12 cellular contexts compared by ENCODE assay signal in the genomic region with DNA sequence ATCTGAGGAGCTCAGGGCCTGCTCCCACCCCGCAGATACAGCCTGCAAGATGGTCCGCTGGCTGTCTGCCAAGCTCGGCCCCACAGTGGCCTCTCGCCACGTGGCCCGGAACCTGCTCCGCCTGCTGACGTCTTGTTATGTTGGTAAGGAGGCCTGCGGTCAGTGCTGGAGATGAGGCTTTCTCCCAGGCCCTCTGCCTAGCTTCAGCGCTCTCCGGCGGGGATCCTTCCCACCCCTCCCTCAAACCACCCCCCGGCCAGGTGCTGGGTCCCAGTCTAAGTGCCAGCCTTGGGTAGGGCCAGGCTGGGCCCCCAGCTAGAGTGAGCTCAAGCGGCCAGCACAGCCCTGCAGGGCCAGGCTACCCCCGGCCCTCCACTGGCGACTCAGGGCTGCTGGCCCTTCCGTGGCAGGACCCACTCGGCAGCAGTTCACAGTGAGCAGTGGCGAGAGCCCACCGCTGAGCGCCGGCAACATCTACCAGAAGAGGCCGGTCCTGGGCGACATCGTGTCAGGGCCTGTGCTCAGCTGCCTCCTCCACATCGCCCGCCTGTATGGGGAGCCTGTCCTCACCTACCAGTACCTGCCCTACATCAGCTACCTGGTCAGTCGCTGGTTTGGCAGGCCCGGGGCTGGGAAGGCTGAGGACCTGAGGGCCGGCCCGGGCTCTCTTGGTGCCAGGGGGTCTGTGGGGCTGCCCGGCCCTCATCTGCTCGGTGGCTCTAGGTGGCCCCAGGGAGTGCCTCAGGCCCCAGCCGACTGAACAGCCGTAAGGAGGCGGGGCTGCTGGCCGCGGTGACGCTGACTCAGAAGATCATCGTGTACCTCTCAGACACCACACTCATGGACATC. TPM values are rescaled to one million over a fixed set of nuclear protein-coding genes. Genes with fewer than 3 reads are reported as not detected.
DNase-seq lines count a peak whose midpoint lies in the region; ATAC-seq and TF ChIP-seq lines count a peak whose summit lies in the region.
"Had no signal": no experiment of that assay in that cellular context is flagged by ENCODE, and none has a peak within 500 bp of the region (broad histone marks: within the 10 kb centered on the region; RNA-seq: fewer than 3 reads in every experiment).

No MANE protein-coding gene starts in this region.

- H3K36me3 ChIP-seq in BLaER1 (peaks cover 67% of the 10 kb centered on the region), psoas muscle (ENCODE audit: insufficient read depth in 1 of 2, low read depth in 1 of 2) (peaks cover 5 to 68% of the 10 kb centered on the region in 2 donors)

- no peak for TF ChIP-seq CTCF in psoas muscle (IDR thresholded peaks at IDR 0.05)

- peak; percentile 41 for DNase-seq in T1000 (lab: John Stamatoyannopoulos, UW)
- DNase-seq in foreskin melanocyte, result peak; percentile 83
- peak; percentile 92 to 96 for DNase-seq in psoas muscle
- DNase-seq in stimulated activated CD4-positive, alpha-beta T cell treated with anti-CD3 and anti-CD28 coated beads, Interleukin-4, amount 100 ng/mL, for 1 hour, result no peak
- DNase-seq in NCI-H2171 treated with DMSO at 0.1 percent for 48 hours (lab: John Stamatoyannopoulos, UW), result no peak
- DNase-seq: effector memory CD4-positive, alpha-beta T cell; GOT3; NCI-H1417 treated with DMSO at 0.1 percent for 48 hours had no signal

- H3K4me3 ChIP-seq in BLaER1, result no peak overlapping the region
- H3K4me3 ChIP-seq in psoas muscle, result peak overlapping the region; percentile 49

- H3K27ac ChIP-seq in BLaER1 (peak overlapping the region; percentile 35; the same call in 1 of the 2 replicates), psoas muscle (peak overlapping the region; percentile 94)

- no peaks in the 10 kb centered on the region for H4K20me1 ChIP-seq in BLaER1

- intact Hi-C loops in psoas muscle (cut with DNase I), result loop anchor here in 1 of 2 donors (2.0 kb wide), 1 partner anchor 32 kb away; a partner anchor contains a TSS

- H3K9me3 ChIP-seq in BLaER1 (no peaks in the 10 kb centered on the region), psoas muscle (no peaks in the 10 kb centered on the region)

- no peak overlapping the region for H3K4me2 ChIP-seq in BLaER1

- ATAC-seq in psoas muscle (peak; percentile 90 to 92 (median 92)), GM21360 (IDR thresholded peaks at IDR 0.05; ENCODE audit: unreplicated experiment) (no peak), GM21423 (IDR thresholded peaks at IDR 0.05; ENCODE audit: unreplicated experiment) (no peak)
- ATAC-seq: activated CD4-positive, CD25-positive, alpha-beta regulatory T cell treated with anti-CD3 and anti-CD28 coated beads, Interleukin-2, amount 50 U/mL, for 24 hours had no signal

- H3K4me1 ChIP-seq in BLaER1, result peaks cover 95% of the 10 kb centered on the region
- peaks cover 49% of the 10 kb centered on the region for H3K4me1 ChIP-seq in psoas muscle

- 43 to 57% (median 45%) methylated on average over 36 to 40 of the region's 40 CpGs for WGBS in psoas muscle, 3 donors

- H3K9ac ChIP-seq in BLaER1, result no peak overlapping the region

- H3K27me3 ChIP-seq in BLaER1, result no peaks in the 10 kb centered on the region
- H3K27me3 ChIP-seq in psoas muscle (ENCODE audit: insufficient read depth in 3 of 3, low read length in 2 of 3), result no peaks in the 10 kb centered on the region

RNA-seq across cellular contexts. Expression of a gene that starts 6.1 kb away (rescaled TPM):
- total RNA-seq in psoas muscle, result 10 to 100 TPM; 15.1 to 23.7 (median 20.8) TPM
- 10 to 100 TPM; 18.1 to 27.9 (median 18.5) TPM for polyA plus RNA-seq in psoas muscle

RNA-seq across cellular contexts. Expression of a gene that starts 12.1 kb away (rescaled TPM):
- 1 to 10 TPM in 2 of 4 donors, under 1 TPM in 2; 0.74 to 4.0 (median 2.2) TPM for total RNA-seq in psoas muscle
- 1 to 10 TPM; 2.4 to 3.9 (median 3.7) TPM for polyA plus RNA-seq in psoas muscle

RNA-seq across cellular contexts. Expression of a gene that starts 20.4 kb away (rescaled TPM):
- 1 to 10 TPM; 1.6 to 2.9 (median 1.9) TPM for total RNA-seq in psoas muscle
- 1 to 10 TPM; 1.1 to 1.4 (median 1.1) TPM for polyA plus RNA-seq in psoas muscle

RNA-seq across cellular contexts. Expression of a gene that starts 31.3 kb away (rescaled TPM):
- total RNA-seq in psoas muscle, result 100 to 1,000 TPM; 300 to 485 (median 454) TPM
- 100 to 1,000 TPM; 236 to 500 (median 365) TPM for polyA plus RNA-seq in psoas muscle

RNA-seq across cellular contexts. Expression of a gene that starts 45.9 kb away (rescaled TPM):
- total RNA-seq in psoas muscle, result 100 to 1,000 TPM; 218 to 305 (median 223) TPM
- 100 to 1,000 TPM in 1 of 3 donors, 10 to 100 TPM in 2; 84.8 to 138 (median 90.2) TPM for polyA plus RNA-seq in psoas muscle

Comparison
In these comparisons a context has a peak if more than half of its experiments do, and no peak if none do; other contexts are left out.
1. DNase-seq: peak in T1000 (single experiment), foreskin melanocyte (single experiment) and psoas muscle (2 of 2); none in stimulated activated CD4-positive, alpha-beta T cell treated with anti-CD3 and anti-CD28 coated beads, Interleukin-4, amount 100 ng/mL, for 1 hour (single experiment) and NCI-H2171 treated with DMSO at 0.1 percent for 48 hours (single experiment).
2. ATAC-seq: peak in psoas muscle (4 of 4); none in GM21360 (single experiment) and GM21423 (single experiment).